In genomic region chr19:13835791-13836723, GRCh38 we compare ENCODE assay signal across 9 cellular contexts. TPM values are rescaled to one million over a fixed set of nuclear protein-coding genes. Genes with fewer than 3 reads are reported as not detected.
A peak's percentile ranks its signal among the peaks of the same experiment; 100 is the strongest.
DNase-seq lines count a peak whose midpoint lies in the region; ATAC-seq lines count a peak whose summit lies in the region.
"Had no signal": no experiment of that assay in that cellular context is flagged by ENCODE, and none has a peak within 500 bp of the region (broad histone marks: within the 10 kb centered on the region; RNA-seq: fewer than 3 reads in every experiment).

No MANE protein-coding gene starts in this region.

- H3K4me3 Mint-ChIP-seq in activated CD4-positive, alpha-beta memory T cell treated with anti-CD3 and anti-CD28 coated beads, Interleukin-2, amount 10 ng/mL, durations not matched to agents 7 days and 5 days, result peak overlapping the region; percentile 65

- H3K4me3 ChIP-seq in right cardiac atrium (ENCODE audit: low read length), result no peak overlapping the region

- no peaks in the 10 kb centered on the region for H3K27me3 Mint-ChIP-seq in activated CD4-positive, alpha-beta memory T cell treated with anti-CD3 and anti-CD28 coated beads, Interleukin-2, amount 10 ng/mL, durations not matched to agents 7 days and 5 days

- CTCF ChIA-PET in activated CD4-positive, alpha-beta memory T cell treated with anti-CD3 and anti-CD28 coated beads, Interleukin-2, amount 10 ng/mL, durations not matched to agents 7 days and 5 days (lab: Charles Lee), result interaction anchor here (0.6 to 2.2 kb wide), 16 partner anchors 8 to 870 kb away, joined by 3 to 27 read pairs (median 4); partner anchors contain the start of gene C19orf53

- H3K27me3 ChIP-seq in right cardiac atrium (ENCODE audit: control insufficient read depth, insufficient read depth), result no peaks in the 10 kb centered on the region

- peak overlapping the region; percentile 87 for H3K27ac Mint-ChIP-seq in activated CD4-positive, alpha-beta memory T cell treated with anti-CD3 and anti-CD28 coated beads, Interleukin-2, amount 10 ng/mL, durations not matched to agents 7 days and 5 days

- H3K9me3 Mint-ChIP-seq in activated CD4-positive, alpha-beta memory T cell treated with anti-CD3 and anti-CD28 coated beads, Interleukin-2, amount 10 ng/mL, durations not matched to agents 7 days and 5 days, result no peaks in the 10 kb centered on the region

- peaks cover 10% of the 10 kb centered on the region for H3K4me1 ChIP-seq in right cardiac atrium (ENCODE audit: control insufficient read depth, insufficient read depth, low read length)

- peaks cover 53% of the 10 kb centered on the region for H3K4me1 Mint-ChIP-seq in activated CD4-positive, alpha-beta memory T cell treated with anti-CD3 and anti-CD28 coated beads, Interleukin-2, amount 10 ng/mL, durations not matched to agents 7 days and 5 days

- no peaks in the 10 kb centered on the region for H3K9me3 ChIP-seq in right cardiac atrium (ENCODE audit: control insufficient read depth, low read length)

- H3K27ac ChIP-seq in right cardiac atrium (ENCODE audit: low read length), result peak overlapping the region; percentile 74
- peak overlapping the region; percentile 18 for H3K27ac ChIP-seq in temporal lobe (ENCODE audit: low read depth, low read length)

- ATAC-seq in right cardiac atrium (no peak), HG02623 (IDR thresholded peaks at IDR 0.05; ENCODE audit: unreplicated experiment) (no peak), GM21825 (IDR thresholded peaks at IDR 0.05; ENCODE audit: unreplicated experiment) (no peak), GM19467 (IDR thresholded peaks at IDR 0.05; ENCODE audit: unreplicated experiment) (no peak)

- H3K36me3 Mint-ChIP-seq in activated CD4-positive, alpha-beta memory T cell treated with anti-CD3 and anti-CD28 coated beads, Interleukin-2, amount 10 ng/mL, durations not matched to agents 7 days and 5 days (ENCODE audit: low read depth), result peaks cover 62% of the 10 kb centered on the region

- DNase-seq in DMS 273 (lab: John Stamatoyannopoulos, UW; ENCODE audit: unreplicated experiment) (peak; percentile 27), DMS 273 treated with DMSO at 0.1 percent for 48 hours (lab: John Stamatoyannopoulos, UW) (no peak), right cardiac atrium (peak; percentile 62 to 79 (median 72))
- DNase-seq in activated CD4-positive, alpha-beta memory T cell treated with anti-CD3 and anti-CD28 coated beads, Interleukin-2, amount 10 ng/mL, durations not matched to agents 7 days and 5 days, result no peak
- DNase-seq: NCI-H2029 treated with DMSO at 0.1 percent for 48 hours had no signal

- intact Hi-C loops in right cardiac atrium (cut with DNase I), result no loop called here

- WGBS in right cardiac atrium, result 37% methylated on average over 21 of the region's 21 CpGs

- POLR2A ChIA-PET in activated CD4-positive, alpha-beta memory T cell treated with anti-CD3 and anti-CD28 coated beads, Interleukin-2, amount 10 ng/mL, durations not matched to agents 7 days and 5 days (lab: Charles Lee), result interaction anchor here (0.9 to 4.7 kb wide), 23 partner anchors 8 to 684 kb away, joined by 3 to 73 read pairs (median 4); partner anchors contain the start of genes C19orf53 and ZSWIM4

RNA-seq across cellular contexts. Expression of gene ZSWIM4, which starts 40.8 kb away (rescaled TPM):
- total RNA-seq in activated CD4-positive, alpha-beta memory T cell treated with anti-CD3 and anti-CD28 coated beads, Interleukin-2, amount 10 ng/mL, durations not matched to agents 7 days and 5 days, result 10 to 100 TPM; 10.1 to 10.4 TPM
- total RNA-seq in right cardiac atrium, result 1 to 10 TPM; 3.4 to 6.4 (median 3.5) TPM
- polyA plus RNA-seq in right cardiac atrium, result 2.3 TPM
- total RNA-seq in temporal lobe, result 14.0 TPM

RNA-seq across cellular contexts. Expression of gene NANOS3, which starts 40.9 kb away (rescaled TPM):
- under 1 TPM; 0.65 to 0.95 TPM for total RNA-seq in activated CD4-positive, alpha-beta memory T cell treated with anti-CD3 and anti-CD28 coated beads, Interleukin-2, amount 10 ng/mL, durations not matched to agents 7 days and 5 days
- 1 to 10 TPM in 2 of 4 donors, under 1 TPM in 1, not detected in 1; 0.86 to 2.1 (median 1.4) TPM for total RNA-seq in right cardiac atrium
- 1.7 TPM for polyA plus RNA-seq in right cardiac atrium
- total RNA-seq in temporal lobe, result 3.0 TPM

Comparison
In these comparisons a context has a peak if more than half of its experiments do, and no peak if none do; other contexts are left out.
1. DNase-seq: peak in DMS 273 (single experiment) and right cardiac atrium (3 of 3); none in DMS 273 treated with DMSO at 0.1 percent for 48 hours (single experiment) and activated CD4-positive, alpha-beta memory T cell treated with anti-CD3 and anti-CD28 coated beads, Interleukin-2, amount 10 ng/mL, durations not matched to agents 7 days and 5 days (single experiment).